Comparison of ENCODE assay signal across 9 cellular contexts in the genomic region with DNA sequence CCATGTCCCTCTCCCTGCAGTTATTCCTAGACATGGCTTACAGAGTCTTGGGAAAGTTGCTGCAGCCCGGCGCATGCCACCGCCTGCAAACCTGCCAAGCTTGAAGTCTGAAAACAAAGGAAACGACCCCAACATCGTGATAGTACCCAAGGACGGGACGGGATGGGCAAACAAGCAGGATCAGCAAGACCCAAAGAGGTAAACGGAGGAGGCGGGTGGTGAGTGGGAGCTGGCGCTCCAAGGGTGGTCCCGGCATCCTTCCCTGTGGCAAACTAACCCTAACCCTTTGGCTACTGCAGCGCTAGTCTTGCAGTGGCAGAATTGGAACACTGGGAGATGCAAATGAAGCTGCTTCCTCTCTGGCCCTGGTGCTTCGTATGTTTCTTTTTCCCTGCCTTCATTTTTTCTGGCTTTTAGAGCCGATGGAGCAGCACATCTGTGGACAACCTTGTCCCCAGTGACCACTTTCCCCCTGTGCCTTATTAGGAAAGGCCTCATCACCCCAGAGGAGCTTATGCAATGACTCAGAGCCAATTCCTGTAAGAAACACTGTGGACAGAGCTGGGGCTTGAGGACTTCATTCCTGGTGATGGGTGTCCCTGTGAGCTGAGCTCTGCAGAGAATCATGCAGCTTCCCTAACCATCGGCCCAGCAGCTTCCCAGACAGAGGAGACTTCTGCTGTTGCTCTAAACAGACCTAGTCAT. TPM values are rescaled to one million over a fixed set of nuclear protein-coding genes. Genes with fewer than 3 reads are reported as not detected.
DNase-seq lines count a peak whose midpoint lies in the region; ATAC-seq, FAIRE-seq and TF ChIP-seq lines count a peak whose summit lies in the region.
"Had no signal": no experiment of that assay in that cellular context is flagged by ENCODE, and none has a peak within 500 bp of the region (broad histone marks: within the 10 kb centered on the region; RNA-seq: fewer than 3 reads in every experiment).

No MANE protein-coding gene starts in this region.

- intact Hi-C loops in naive thymus-derived CD4-positive, alpha-beta T cell (cut with micrococcal nuclease) = loop anchor here in 1 of 2 donors (5.0 kb wide), 1 partner anchor 35 kb away; no protein-coding TSS in a partner anchor

- H2AFZ ChIP-seq in OCI-LY1 (ENCODE audit: low read length) = no peak overlapping the region

- no peaks in the 10 kb centered on the region for H3K27me3 Mint-ChIP-seq in naive thymus-derived CD4-positive, alpha-beta T cell

- H3K4me3 Mint-ChIP-seq in naive thymus-derived CD4-positive, alpha-beta T cell = peak overlapping the region in 1 of 10 donors; percentile 32

- peak; percentile 79 for DNase-seq in BJ (ENCODE audit: low read depth)
- DNase-seq in epithelial cell of esophagus (ENCODE audit: low read depth) = peak; percentile 66
- DNase-seq in naive thymus-derived CD4-positive, alpha-beta T cell = no peak
- no peak for DNase-seq in NCI-H2171 (lab: John Stamatoyannopoulos, UW)
- DNase-seq in GF-D8 (lab: John Stamatoyannopoulos, UW) = no peak
- DNase-seq in NCI-H1105 treated with DMSO at 0.1 percent for 48 hours (lab: John Stamatoyannopoulos, UW) = no peak
- DNase-seq in small intestine = no peak
- DNase-seq: NCI-H2227 treated with DMSO at 0.1 percent for 48 hours had no signal

- WGBS in small intestine, 3 donors = 82 to 91% (median 87%) methylated on average over 15 of the region's 15 CpGs

- FAIRE-seq in small intestine (lab: Jason Lieb, UNC) = no peak

- peaks cover 11% of the 10 kb centered on the region for H3K4me1 ChIP-seq in OCI-LY1 (ENCODE audit: insufficient read depth, low read length, severe bottlenecking)
- H3K4me1 ChIP-seq in naive thymus-derived CD4-positive, alpha-beta T cell (ENCODE audit: control insufficient read depth in 2 of 2, insufficient read depth in 2 of 2, low read length in 2 of 2) = peaks cover 7 to 17% of the 10 kb centered on the region in 2 donors
- peaks cover 0 to 5% of the 10 kb centered on the region in 2 donors for H3K4me1 ChIP-seq in small intestine (ENCODE audit: control insufficient read depth in 2 of 2, insufficient read depth in 1 of 2, low read depth in 1 of 2, low read length in 1 of 2)

- no peaks in the 10 kb centered on the region for H3K27me3 ChIP-seq in BJ (ENCODE audit: control insufficient read depth, insufficient read depth, low read length)
- no peaks in the 10 kb centered on the region for H3K27me3 ChIP-seq in OCI-LY1 (ENCODE audit: insufficient read depth, low read length)
- H3K27me3 ChIP-seq in naive thymus-derived CD4-positive, alpha-beta T cell (ENCODE audit: control insufficient read depth in 2 of 2, insufficient read depth in 2 of 2, low read length in 2 of 2) = no peaks in the 10 kb centered on the region
- no peaks in the 10 kb centered on the region for H3K27me3 ChIP-seq in small intestine (ENCODE audit: control insufficient read depth in 2 of 2, insufficient read depth in 2 of 2, low read length in 2 of 2)

- H3K79me2 ChIP-seq in OCI-LY1 (ENCODE audit: insufficient read depth, low read length) = peaks cover 31% of the 10 kb centered on the region

- peak overlapping the region in 7 of 9 donors; percentile 32 to 65 (median 57) for H3K27ac Mint-ChIP-seq in naive thymus-derived CD4-positive, alpha-beta T cell

- peaks cover 4 to 45% (median 15%) of the 10 kb centered on the region in 5 donors for H3K36me3 Mint-ChIP-seq in naive thymus-derived CD4-positive, alpha-beta T cell

- no peaks in the 10 kb centered on the region for H3F3A ChIP-seq in OCI-LY1 (ENCODE audit: insufficient read depth, low read length)

- H3K4me3 ChIP-seq in BJ (ENCODE audit: low read depth, low read length) (no peak overlapping the region), OCI-LY1 (ENCODE audit: low read depth, low read length, poor library complexity, severe bottlenecking) (no peak overlapping the region), epithelial cell of esophagus (ENCODE audit: low read length) (no peak overlapping the region), small intestine (ENCODE audit: low read depth in 1 of 2, low read length in 2 of 2) (no peak overlapping the region)
- H3K4me3 ChIP-seq in naive thymus-derived CD4-positive, alpha-beta T cell (ENCODE audit: low read length) = no peak overlapping the region

- H3K27ac ChIP-seq in OCI-LY1 (ENCODE audit: low read depth, low read length, poor library complexity, severe bottlenecking) = peak overlapping the region; percentile 37
- H3K27ac ChIP-seq in naive thymus-derived CD4-positive, alpha-beta T cell (ENCODE audit: low read depth, low read length) = no peak overlapping the region
- peak overlapping the region in 1 of 2 donors; percentile 27 for H3K27ac ChIP-seq in small intestine (ENCODE audit: low read depth in 1 of 2, low read length in 1 of 2)

- H3K9me2 ChIP-seq in OCI-LY1 (ENCODE audit: low read depth, low read length) = no peaks in the 10 kb centered on the region

- no peak for ATAC-seq in naive thymus-derived CD4-positive, alpha-beta T cell

- TF ChIP-seq CTCF in BJ (IDR thresholded peaks at IDR 0.05; ENCODE audit: insufficient read depth, low read depth, low read length) (0 out of 2 replicates have a peak, but pooled peaks have one; percentile 9), OCI-LY1 (IDR thresholded peaks at IDR 0.05; ENCODE audit: low read length) (no peak), epithelial cell of esophagus (IDR thresholded peaks at IDR 0.05; ENCODE audit: insufficient read depth, low read depth, low read length, missing control alignments) (no peak)

- CTCF ChIA-PET in BJ (lab: Yijun Ruan, JAX) = interaction anchor here (1.0 to 2.5 kb wide), 8 partner anchors 10 to 83 kb away, joined by 3 to 12 read pairs (median 4); no protein-coding TSS in a partner anchor
- CTCF ChIA-PET in naive thymus-derived CD4-positive, alpha-beta T cell (lab: Charles Lee) = interaction anchor here (1.3 to 1.6 kb wide), 2 partner anchors 81 to 83 kb away, joined by 3 to 4 read pairs; no protein-coding TSS in a partner anchor

- no peak overlapping the region for H3K4me2 ChIP-seq in OCI-LY1 (ENCODE audit: low read length)

- peaks cover 17 to 45% (median 32%) of the 10 kb centered on the region in 7 donors for H3K4me1 Mint-ChIP-seq in naive thymus-derived CD4-positive, alpha-beta T cell

- no peak overlapping the region for H3K9ac ChIP-seq in OCI-LY1 (ENCODE audit: low read length)

- H4K20me1 ChIP-seq in OCI-LY1 (ENCODE audit: insufficient read depth, low read length) = no peaks in the 10 kb centered on the region

- peaks cover 10% of the 10 kb centered on the region for H3K36me3 ChIP-seq in BJ (ENCODE audit: control insufficient read depth, insufficient read depth, low read length)
- H3K36me3 ChIP-seq in OCI-LY1 (ENCODE audit: insufficient read depth, low read length) = peaks cover 77% of the 10 kb centered on the region
- peaks cover 33 to 52% (median 36%) of the 10 kb centered on the region in 3 experiments for H3K36me3 ChIP-seq in naive thymus-derived CD4-positive, alpha-beta T cell (ENCODE audit: control insufficient read depth in 2 of 3, insufficient read depth in 3 of 3, low read length in 3 of 3)
- H3K36me3 ChIP-seq in small intestine (ENCODE audit: control insufficient read depth in 2 of 2, insufficient read depth in 2 of 2, low read length in 2 of 2) = peaks cover 18 to 19% of the 10 kb centered on the region in 2 donors

- no peaks in the 10 kb centered on the region for H3K9me3 ChIP-seq in OCI-LY1 (ENCODE audit: low read length)
- H3K9me3 ChIP-seq in naive thymus-derived CD4-positive, alpha-beta T cell (ENCODE audit: control insufficient read depth in 2 of 3, low read length in 3 of 3) = no peaks in the 10 kb centered on the region
- H3K9me3 ChIP-seq in small intestine (ENCODE audit: control insufficient read depth, low read depth) = no peaks in the 10 kb centered on the region

- no peaks in the 10 kb centered on the region for H3K9me3 Mint-ChIP-seq in naive thymus-derived CD4-positive, alpha-beta T cell

- POLR2A ChIA-PET in BJ (lab: Charles Lee) = interaction anchor here (0.5 to 0.9 kb wide), 4 partner anchors 24 to 253 kb away, joined by 3 read pairs; no protein-coding TSS in a partner anchor
- POLR2A ChIA-PET in naive thymus-derived CD4-positive, alpha-beta T cell (lab: Charles Lee) = interaction anchor here (0.6 kb wide), 1 partner anchor 260 kb away, joined by 9 read pairs; no protein-coding TSS in a partner anchor

RNA-seq across cellular contexts. Expression of a gene that starts 38.9 kb away (rescaled TPM):
- polyA plus RNA-seq in BJ (2011; rRNA removed) (19.3 and 25.8 TPM in 2 replicates), small intestine (10 to 100 TPM; 18.9 to 61.5 (median 19.9) TPM)
- polyA minus RNA-seq in BJ (2011; rRNA and poly(A)+ RNA removed) = 32.4 and 61.4 TPM in 2 replicates
- 100 to 1,000 TPM; 208 to 382 (median 272) TPM for total RNA-seq in naive thymus-derived CD4-positive, alpha-beta T cell
- polyA plus RNA-seq in naive thymus-derived CD4-positive, alpha-beta T cell = 10 to 100 TPM; 29.8 to 62.4 TPM

Comparison
In these comparisons a context has a peak if more than half of its experiments do, and no peak if none do; other contexts are left out.
1. DNase-seq: peak in BJ (single experiment) and epithelial cell of esophagus (single experiment); none in naive thymus-derived CD4-positive, alpha-beta T cell (0 of 9), NCI-H2171 (single experiment), GF-D8 (single experiment), NCI-H1105 treated with DMSO at 0.1 percent for 48 hours (single experiment) and small intestine (single experiment).